34 cellular contexts compared by ENCODE assay signal in genomic region chr15:86505951-86506350, GRCh38.
"Had no signal": no experiment of that assay in that cellular context is flagged by ENCODE, and none has a peak within 500 bp of the region (broad histone marks: within the 10 kb centered on the region; RNA-seq: fewer than 3 reads in every experiment).

No MANE protein-coding gene starts in this region.

- H3K36me3 Mint-ChIP-seq: activated naive CD4-positive, alpha-beta T cell treated with anti-CD3 and anti-CD28 coated beads, Interleukin-2, amount 50 U/mL, for 24 hours; activated naive CD8-positive, alpha-beta T cell treated with anti-CD3 and anti-CD28 coated beads for 36 hours had no signal

- DNase-seq: activated B cell treated with CpG ODN at 0.5 μM for 24 hours; activated CD4-positive, alpha-beta T cell treated with anti-CD3 and anti-CD28 coated beads for 48 hours; activated CD4-positive, alpha-beta T cell treated with anti-CD3 and anti-CD28 coated beads, Interleukin-2, amount 50 U/mL, for 1 hour; activated CD4-positive, alpha-beta T cell treated with anti-CD3 and anti-CD28 coated beads, Interleukin-2, amount 50 U/mL, for 48 hours; activated CD8-positive, alpha-beta memory T cell treated with anti-CD3 and anti-CD28 coated beads for 24 hours; activated CD8-positive, alpha-beta T cell treated with anti-CD3 and anti-CD28 coated beads for 36 hours; activated effector memory CD4-positive, alpha-beta T cell treated with anti-CD3 and anti-CD28 coated beads, Interleukin-2, amount 50 U/mL, for 16 hours; activated naive CD4-positive, alpha-beta T cell treated with anti-CD3 and anti-CD28 coated beads for 36 hours; activated naive CD8-positive, alpha-beta T cell treated with anti-CD3 and anti-CD28 coated beads for 36 hours; activated naive CD8-positive, alpha-beta T cell treated with anti-CD3 and anti-CD28 coated beads, Interleukin-2, amount 50 U/mL, for 24 hours; activated T-cell treated with anti-CD3 and anti-CD28 coated beads, Interleukin-2, amount 50 U/mL, for 4 hours; adrenal gland; amygdala; aorta; body of pancreas; central memory CD4-positive, alpha-beta T cell; cerebellar nuclear complex; colonic mucosa; dorsolateral prefrontal cortex; effector memory CD4-positive, alpha-beta T cell; endodermal cell; foreskin fibroblast; gastrocnemius medialis; heart right ventricle; T-helper 1 cell; T-helper 17 cell; T1000; WERI-Rb-1 had no signal

- ATAC-seq: activated CD4-positive, CD25-positive, alpha-beta regulatory T cell treated with anti-CD3 and anti-CD28 coated beads, Interleukin-2, amount 50 U/mL, for 24 hours; activated CD8-positive, alpha-beta T cell treated with anti-CD3 and anti-CD28 coated beads for 36 hours; activated naive CD8-positive, alpha-beta T cell treated with anti-CD3 and anti-CD28 coated beads, Interleukin-2, amount 50 U/mL, for 24 hours; activated T-cell treated with anti-CD3 and anti-CD28 coated beads, Interleukin-2, amount 50 U/mL, for 4 hours; body of pancreas; gastrocnemius medialis; heart right ventricle; T-helper 17 cell had no signal

- H3K9me3 Mint-ChIP-seq: activated naive CD4-positive, alpha-beta T cell treated with anti-CD3 and anti-CD28 coated beads for 36 hours; activated naive CD4-positive, alpha-beta T cell treated with anti-CD3 and anti-CD28 coated beads, Interleukin-2, amount 50 U/mL, for 24 hours; activated T-cell treated with anti-CD3 and anti-CD28 coated beads, Interleukin-2, amount 50 U/mL, for 4 hours; activated T-helper 2 cell treated with anti-CD3 and anti-CD28 coated beads, Interferon-gamma antibody, Interleukin-2, Interleukin-4, amounts not matched to agents 10 μg/mL and 5 μg/mL and 100 μg/mL, durations not matched to agents 14 hours and 24 hours and 36 hours had no signal

- H3K27ac ChIP-seq: adrenal gland, body of pancreas, cardiac muscle cell, colonic mucosa, dorsolateral prefrontal cortex, gastrocnemius medialis, heart right ventricle, WERI-Rb-1 had no signal

- H3K27me3 Mint-ChIP-seq: activated B cell treated with CpG ODN at 0.5 μM for 24 hours; activated naive CD8-positive, alpha-beta T cell treated with anti-CD3 and anti-CD28 coated beads, Interleukin-2, amount 50 U/mL, for 24 hours; dendritic cell treated with granulocyte-macrophage colony-stimulating factor and Interleukin-4, amounts not matched to agents 40 ng/mL and 50 ng/mL, for 4 days had no signal

- H3K27ac Mint-ChIP-seq: activated B cell treated with CpG ODN at 0.5 μM for 24 hours; activated CD8-positive, alpha-beta T cell treated with anti-CD3 and anti-CD28 coated beads for 36 hours; activated naive CD4-positive, alpha-beta T cell treated with anti-CD3 and anti-CD28 coated beads for 36 hours; activated naive CD4-positive, alpha-beta T cell treated with anti-CD3 and anti-CD28 coated beads, Interleukin-2, amount 50 U/mL, for 24 hours; activated naive CD8-positive, alpha-beta T cell treated with anti-CD3 and anti-CD28 coated beads for 36 hours; activated naive CD8-positive, alpha-beta T cell treated with anti-CD3 and anti-CD28 coated beads, Interleukin-2, amount 50 U/mL, for 24 hours; activated T-helper 2 cell treated with anti-CD3 and anti-CD28 coated beads, Interferon-gamma antibody, Interleukin-2, Interleukin-4, amounts not matched to agents 10 μg/mL and 5 μg/mL and 100 μg/mL, durations not matched to agents 14 hours and 24 hours and 36 hours; dendritic cell treated with granulocyte-macrophage colony-stimulating factor and Interleukin-4, amounts not matched to agents 40 ng/mL and 50 ng/mL, for 4 days; endodermal cell; T-helper 17 cell; T-helper 2 cell treated with Interferon-gamma antibody and Interleukin-4, amounts not matched to agents 5 μg/mL and 100 μg/mL, for 36 hours had no signal

- H3K9me3 ChIP-seq: body of pancreas, colonic mucosa, gastrocnemius medialis had no signal

- H3K4me1 Mint-ChIP-seq: activated B cell treated with CpG ODN at 0.5 μM for 24 hours; activated naive CD4-positive, alpha-beta T cell treated with anti-CD3 and anti-CD28 coated beads, Interleukin-2, amount 50 U/mL, for 24 hours; activated naive CD8-positive, alpha-beta T cell treated with anti-CD3 and anti-CD28 coated beads for 36 hours; activated naive CD8-positive, alpha-beta T cell treated with anti-CD3 and anti-CD28 coated beads, Interleukin-2, amount 50 U/mL, for 24 hours; T-helper 17 cell had no signal

- H3K4me3 Mint-ChIP-seq: activated B cell treated with CpG ODN at 0.5 μM for 24 hours; activated CD8-positive, alpha-beta T cell treated with anti-CD3 and anti-CD28 coated beads for 36 hours; activated naive CD4-positive, alpha-beta T cell treated with anti-CD3 and anti-CD28 coated beads for 36 hours; activated naive CD4-positive, alpha-beta T cell treated with anti-CD3 and anti-CD28 coated beads, Interleukin-2, amount 50 U/mL, for 24 hours; activated naive CD8-positive, alpha-beta T cell treated with anti-CD3 and anti-CD28 coated beads for 36 hours; activated naive CD8-positive, alpha-beta T cell treated with anti-CD3 and anti-CD28 coated beads, Interleukin-2, amount 50 U/mL, for 24 hours; activated T-cell treated with anti-CD3 and anti-CD28 coated beads, Interleukin-2, amount 50 U/mL, for 4 hours; dendritic cell treated with granulocyte-macrophage colony-stimulating factor and Interleukin-4, amounts not matched to agents 40 ng/mL and 50 ng/mL, for 4 days; endodermal cell; T-helper 17 cell; T-helper 2 cell treated with Interferon-gamma antibody and Interleukin-4, amounts not matched to agents 5 μg/mL and 100 μg/mL, for 36 hours had no signal

- H3K27me3 ChIP-seq: adrenal gland, body of pancreas, cardiac muscle cell, colonic mucosa, gastrocnemius medialis, heart right ventricle had no signal

- H3K36me3 ChIP-seq: adrenal gland, cardiac muscle cell, gastrocnemius medialis, heart right ventricle, WERI-Rb-1 had no signal

- H3K4me3 ChIP-seq: adrenal gland, body of pancreas, cardiac muscle cell, colonic mucosa, dorsolateral prefrontal cortex, gastrocnemius medialis, heart right ventricle had no signal

- H3K4me1 ChIP-seq: adrenal gland, body of pancreas, colonic mucosa, gastrocnemius medialis, heart right ventricle had no signal
